12 cellular contexts compared by ENCODE assay signal in genomic region chr21:31754561-31754960, GRCh38. TPM values are rescaled to one million over a fixed set of nuclear protein-coding genes. Genes with fewer than 3 reads are reported as not detected.
A peak's percentile ranks its signal among the peaks of the same experiment; 100 is the strongest.
DNase-seq lines count a peak whose midpoint lies in the region; ATAC-seq and TF ChIP-seq lines count a peak whose summit lies in the region.
"Had no signal": no experiment of that assay in that cellular context is flagged by ENCODE, and none has a peak within 500 bp of the region (broad histone marks: within the 10 kb centered on the region; RNA-seq: fewer than 3 reads in every experiment).

No MANE protein-coding gene starts in this region.

- TF ChIP-seq CTCF in CD14-positive monocyte (IDR thresholded peaks at IDR 0.05) (no peak), IMR-90 (conservative IDR thresholded peaks at IDR 0.05; ENCODE audit: low read depth, low read length) (no peak), left ventricle myocardium inferior (IDR thresholded peaks at IDR 0.05; ENCODE audit: borderline replicate concordance) (no peak)

- no peak overlapping the region for H3K18ac ChIP-seq in IMR-90 (ENCODE audit: low read depth, low read length)

- BruUV-seq in IMR-90 (replicated peaks; lab: Mats Ljungman, UMichigan): no TSS peak

- H3K4me1 Mint-ChIP-seq in CD14-positive monocyte: peaks cover 27% of the 10 kb centered on the region
- H3K4me1 Mint-ChIP-seq in activated CD4-positive, alpha-beta memory T cell treated with anti-CD3 and anti-CD28 coated beads, Interleukin-2, amount 10 ng/mL, durations not matched to agents 7 days and 5 days: no peaks in the 10 kb centered on the region
- H3K4me1 Mint-ChIP-seq: CD8-positive, alpha-beta memory T cell had no signal

- H3K4me3 ChIP-seq in IMR-90 (ENCODE audit: insufficient read depth, low read depth, low read length): no peak overlapping the region
- no peak overlapping the region for H3K4me3 ChIP-seq in esophagus (ENCODE audit: low read depth in 1 of 2, low read length in 2 of 2)
- no peak overlapping the region for H3K4me3 ChIP-seq in iPS-20b (ENCODE audit: low read length)
- no peak overlapping the region for H3K4me3 ChIP-seq in left ventricle myocardium inferior

- no peak for ATAC-seq in IMR-90 (ENCODE audit: low read depth)
- ATAC-seq: HCT116 had no signal

- H3K4me2 ChIP-seq in IMR-90 (ENCODE audit: low read depth, low read length): no peak overlapping the region

- DNase-seq in CD14-positive monocyte (ENCODE audit: low spot score) (no peak), IMR-90 (no peak), left ventricle myocardium inferior (no peak)
- DNase-seq in activated CD4-positive, alpha-beta memory T cell treated with anti-CD3 and anti-CD28 coated beads, Interleukin-2, amount 10 ng/mL, durations not matched to agents 7 days and 5 days: no peak
- DNase-seq in stimulated activated CD4-positive, alpha-beta T cell treated with anti-CD3 and anti-CD28 coated beads, Interleukin-4, amount 100 ng/mL, for 1 hour: no peak
- DNase-seq: CD8-positive, alpha-beta memory T cell; DMS53; GF-D8 had no signal

- no peak overlapping the region for H2AK5ac ChIP-seq in IMR-90 (ENCODE audit: low read depth, low read length)

- H2BK20ac ChIP-seq in IMR-90 (ENCODE audit: low read depth, low read length): no peak overlapping the region

- no peak overlapping the region for H2AFZ ChIP-seq in IMR-90 (replicated peaks; ENCODE audit: low read length, poor library complexity)

- H3K9me3 Mint-ChIP-seq in CD14-positive monocyte: peaks cover 0 to 1% (median 0%) of the 10 kb centered on the region in 7 donors
- no peaks in the 10 kb centered on the region for H3K9me3 Mint-ChIP-seq in activated CD4-positive, alpha-beta memory T cell treated with anti-CD3 and anti-CD28 coated beads, Interleukin-2, amount 10 ng/mL, durations not matched to agents 7 days and 5 days
- H3K9me3 Mint-ChIP-seq: CD8-positive, alpha-beta memory T cell had no signal

- no peak overlapping the region for H3K9ac ChIP-seq in IMR-90 (ENCODE audit: low read depth, low read length)
- no peak overlapping the region for H3K9ac ChIP-seq in iPS-20b (ENCODE audit: low read depth, low read length)

- CTCF ChIA-PET in IMR-90 (lab: Yijun Ruan, JAX): no interaction called here
- CTCF ChIA-PET in activated CD4-positive, alpha-beta memory T cell treated with anti-CD3 and anti-CD28 coated beads, Interleukin-2, amount 10 ng/mL, durations not matched to agents 7 days and 5 days (lab: Charles Lee): interaction anchor here (1.1 kb wide), 1 partner anchor 31 kb away, joined by 3 read pairs; no protein-coding TSS in a partner anchor

- peak overlapping the region in 5 of 7 donors; percentile 14 to 75 (median 52) for H3K27ac Mint-ChIP-seq in CD14-positive monocyte
- no peak overlapping the region for H3K27ac Mint-ChIP-seq in activated CD4-positive, alpha-beta memory T cell treated with anti-CD3 and anti-CD28 coated beads, Interleukin-2, amount 10 ng/mL, durations not matched to agents 7 days and 5 days

- H2BK120ac ChIP-seq in IMR-90 (ENCODE audit: low read depth, low read length): no peak overlapping the region

- H3K9me3 ChIP-seq in IMR-90 (ENCODE audit: control insufficient read depth, insufficient read depth, low read length): no peaks in the 10 kb centered on the region
- H3K9me3 ChIP-seq in esophagus (ENCODE audit: control insufficient read depth in 2 of 2, insufficient read depth in 1 of 2, low read depth in 1 of 2, low read length in 1 of 2): no peaks in the 10 kb centered on the region
- no peaks in the 10 kb centered on the region for H3K9me3 ChIP-seq in iPS-20b (ENCODE audit: insufficient read depth, low read depth, low read length)
- H3K9me3 ChIP-seq in left ventricle myocardium inferior (replicated peaks): no peaks in the 10 kb centered on the region

- H2BK5ac ChIP-seq in IMR-90 (ENCODE audit: low read depth, low read length, poor library complexity, severe bottlenecking): no peak overlapping the region

- H3K14ac ChIP-seq in IMR-90 (replicated peaks; ENCODE audit: low read depth, low read length): no peak overlapping the region

- peak overlapping the region; percentile 50 for H2AK9ac ChIP-seq in IMR-90 (replicated peaks; ENCODE audit: low read depth, low read length, poor library complexity)

- in situ Hi-C loops in IMR-90 (cut with MboI; ENCODE audit: low sequenced_read_pairs): no loop called here

- no peaks in the 10 kb centered on the region; the same call in 1 of the 2 replicates for H3K27me3 ChIP-seq in IMR-90 (ENCODE audit: control insufficient read depth, insufficient read depth, low read length)
- no peaks in the 10 kb centered on the region for H3K27me3 ChIP-seq in esophagus (ENCODE audit: control insufficient read depth in 1 of 2, insufficient read depth in 2 of 2, low read length in 2 of 2)
- no peaks in the 10 kb centered on the region for H3K27me3 ChIP-seq in iPS-20b (ENCODE audit: insufficient read depth, low read length)
- H3K27me3 ChIP-seq in left ventricle myocardium inferior (ENCODE audit: low read depth): no peaks in the 10 kb centered on the region

- H4K91ac ChIP-seq in IMR-90 (ENCODE audit: insufficient read depth, low read depth, low read length): no peak overlapping the region

- no peak overlapping the region for H3K4ac ChIP-seq in IMR-90 (ENCODE audit: low read depth, low read length)

- no peaks in the 10 kb centered on the region for H3K36me3 Mint-ChIP-seq in CD14-positive monocyte
- no peaks in the 10 kb centered on the region for H3K36me3 Mint-ChIP-seq in activated CD4-positive, alpha-beta memory T cell treated with anti-CD3 and anti-CD28 coated beads, Interleukin-2, amount 10 ng/mL, durations not matched to agents 7 days and 5 days (ENCODE audit: low read depth)
- H3K36me3 Mint-ChIP-seq: CD8-positive, alpha-beta memory T cell had no signal

- H4K8ac ChIP-seq in IMR-90 (ENCODE audit: low read depth in 2 of 2, low read length in 2 of 2): no peak overlapping the region

- POLR2A ChIA-PET in IMR-90 (lab: Charles Lee; ENCODE audit: unreplicated experiment): no interaction called here
- POLR2A ChIA-PET in activated CD4-positive, alpha-beta memory T cell treated with anti-CD3 and anti-CD28 coated beads, Interleukin-2, amount 10 ng/mL, durations not matched to agents 7 days and 5 days (lab: Charles Lee): no interaction called here

- TF ChIP-seq RAD21 in IMR-90 (IDR thresholded peaks at IDR 0.05; ENCODE audit: low read length): no peak

- H2BK15ac ChIP-seq in IMR-90 (ENCODE audit: low read depth, low read length): no peak overlapping the region

- H3K9me1 ChIP-seq in IMR-90 (ENCODE audit: insufficient read depth, low read length): no peaks in the 10 kb centered on the region

- H3K4me1 ChIP-seq in IMR-90 (ENCODE audit: control insufficient read depth, insufficient read depth, low read length): no peaks in the 10 kb centered on the region
- peaks cover 0 to 2% of the 10 kb centered on the region in 2 donors for H3K4me1 ChIP-seq in esophagus (ENCODE audit: control insufficient read depth in 2 of 2, insufficient read depth in 2 of 2, low read length in 1 of 2)
- H3K4me1 ChIP-seq in iPS-20b (ENCODE audit: insufficient read depth, low read length): peaks cover 11% of the 10 kb centered on the region; the same call in 1 of the 2 replicates
- H3K4me1 ChIP-seq in left ventricle myocardium inferior: no peaks in the 10 kb centered on the region

- H3K27ac ChIP-seq in IMR-90 (ENCODE audit: insufficient read depth, low read length) (no peak overlapping the region), esophagus (ENCODE audit: low read depth in 2 of 2, low read length in 1 of 2) (peak overlapping the region; percentile 50 to 77), iPS-20b (ENCODE audit: low read length) (peak overlapping the region; percentile 23), left ventricle myocardium inferior (replicated peaks) (no peak overlapping the region)
- H3K27ac ChIP-seq: 22Rv1 had no signal

- H4K5ac ChIP-seq in IMR-90 (ENCODE audit: low read depth, low read length): no peak overlapping the region

- H3K56ac ChIP-seq in IMR-90 (ENCODE audit: extremely low read depth, insufficient read depth, low read length): no peak overlapping the region

- TF ChIP-seq POLR2A in IMR-90 (IDR thresholded peaks at IDR 0.05; ENCODE audit: low read depth, low read length): no peak

- intact Hi-C loops in CD14-positive monocyte (cut with micrococcal nuclease): no loop called here
- intact Hi-C loops in IMR-90 (cut with micrococcal nuclease): no loop called here
- intact Hi-C loops in left ventricle myocardium inferior (cut with micrococcal nuclease): no loop called here

- no peak overlapping the region for H3K4me3 Mint-ChIP-seq in CD14-positive monocyte
- H3K4me3 Mint-ChIP-seq in activated CD4-positive, alpha-beta memory T cell treated with anti-CD3 and anti-CD28 coated beads, Interleukin-2, amount 10 ng/mL, durations not matched to agents 7 days and 5 days: no peak overlapping the region
- H3K4me3 Mint-ChIP-seq: CD8-positive, alpha-beta memory T cell had no signal

- H4K20me1 ChIP-seq in IMR-90 (ENCODE audit: insufficient read depth, low read length): no peaks in the 10 kb centered on the region

- H3K23ac ChIP-seq in IMR-90 (ENCODE audit: low read depth, low read length): no peak overlapping the region

- dilution Hi-C loops in IMR-90 (cut with HindIII; ENCODE audit: low sequenced_read_pairs, unreplicated experiment): no loop called here

- no peaks in the 10 kb centered on the region for H3K79me1 ChIP-seq in IMR-90 (ENCODE audit: low read depth in 1 of 2, low read length in 2 of 2)

- WGBS in IMR-90 (ENCODE audit: extremely low coverage in 2 of 2, insufficient read length in 1 of 2), 2 experiments: 40% methylated on average over 1 of the region's 2 CpGs; no CpG with 5 or more reads in 1 of the 2 experiments
- 81 to 83% methylated on average over 2 of the region's 2 CpGs for WGBS in esophagus, 2 donors

- H3K36me3 ChIP-seq in IMR-90 (ENCODE audit: control insufficient read depth, insufficient read depth, low read length) (no peaks in the 10 kb centered on the region), esophagus (ENCODE audit: control insufficient read depth in 2 of 2, insufficient read depth in 2 of 2, low read length in 1 of 2) (no peaks in the 10 kb centered on the region), iPS-20b (ENCODE audit: insufficient read depth, low read depth, low read length) (no peaks in the 10 kb centered on the region), left ventricle myocardium inferior (no peaks in the 10 kb centered on the region)

- peaks cover 0 to 6% (median 5%) of the 10 kb centered on the region in 3 donors for H3K27me3 Mint-ChIP-seq in CD14-positive monocyte (ENCODE audit: low read depth in 3 of 3)
- H3K27me3 Mint-ChIP-seq in activated CD4-positive, alpha-beta memory T cell treated with anti-CD3 and anti-CD28 coated beads, Interleukin-2, amount 10 ng/mL, durations not matched to agents 7 days and 5 days: peaks cover 1% of the 10 kb centered on the region

RNA-seq across cellular contexts. Expression of gene SCAF4, which starts 22.6 kb away (rescaled TPM):
- polyA plus RNA-seq in CD14-positive monocyte: 10 to 100 TPM in 1 of 2 donors, 1 to 10 TPM in 1; 4.6 to 11.3 TPM
- 2.7 and 5.0 TPM in 2 replicates for total RNA-seq in IMR-90 (2012; rRNA removed)
- polyA plus RNA-seq in IMR-90 (2012; rRNA removed): 9.7 and 12.1 TPM in 2 replicates
- polyA plus RNA-seq in IMR-90 (2012; cell fraction: cytosol; rRNA removed): 4.5 and 6.3 TPM in 2 replicates
- polyA plus RNA-seq in IMR-90 (2012; cell fraction: nucleus; rRNA removed; ENCODE audit: low replicate concordance): 22.9 and 37.4 TPM in 2 replicates
- polyA plus RNA-seq in esophagus: 10 to 100 TPM in 1 of 2 donors, 1 to 10 TPM in 1; 9.7 to 10.5 TPM
- 10 to 100 TPM; 49.0 to 49.3 TPM for total RNA-seq in activated CD4-positive, alpha-beta memory T cell treated with anti-CD3 and anti-CD28 coated beads, Interleukin-2, amount 10 ng/mL, durations not matched to agents 7 days and 5 days
- 15.3 TPM for total RNA-seq in left ventricle myocardium inferior

Comparison
In these comparisons a context has a peak if more than half of its experiments do, and no peak if none do; other contexts are left out.
1. H3K27ac ChIP-seq: peak in esophagus (2 of 2) and iPS-20b (single experiment); none in IMR-90 (single experiment) and left ventricle myocardium inferior (single experiment).